Comparison of ENCODE assay signal across 16 cellular contexts in genomic region chr9:739362-739761, GRCh38.
DNase-seq lines count a peak whose midpoint lies in the region; ATAC-seq and TF ChIP-seq lines count a peak whose summit lies in the region.
"Had no signal": no experiment of that assay in that cellular context is flagged by ENCODE, and none has a peak within 500 bp of the region (broad histone marks: within the 10 kb centered on the region; RNA-seq: fewer than 3 reads in every experiment).

No MANE protein-coding gene starts in this region.

- peak overlapping the region; percentile 88 for H3K27ac ChIP-seq in RWPE2 (ENCODE audit: poor library complexity, severe bottlenecking)
- H3K27ac ChIP-seq in esophagus muscularis mucosa (replicated peaks in 1 of 4) = peak overlapping the region; percentile 80 to 90 (median 88)
- peak overlapping the region; percentile 85 for H3K27ac ChIP-seq in muscle layer of duodenum (ENCODE audit: low read length)
- H3K27ac ChIP-seq in tibial artery = peak overlapping the region; percentile 68 to 78

- H3K9me3 ChIP-seq in RWPE2 (ENCODE audit: severe bottlenecking) (no peaks in the 10 kb centered on the region), esophagus muscularis mucosa (no peaks in the 10 kb centered on the region), muscle layer of duodenum (ENCODE audit: control insufficient read depth in 1 of 2, low read length in 2 of 2) (no peaks in the 10 kb centered on the region), tibial artery (no peaks in the 10 kb centered on the region)
- H3K9me3 ChIP-seq: adrenal gland, MG63, Peyer's patch had no signal

- peaks cover 20% of the 10 kb centered on the region for H3K4me1 ChIP-seq in RWPE2 (ENCODE audit: insufficient read depth, poor library complexity, severe bottlenecking)
- peaks cover 54 to 77% (median 70%) of the 10 kb centered on the region in 4 donors for H3K4me1 ChIP-seq in esophagus muscularis mucosa
- H3K4me1 ChIP-seq in muscle layer of duodenum (ENCODE audit: control insufficient read depth in 1 of 2, insufficient read depth in 2 of 2, low read length in 2 of 2) = peaks cover 8 to 39% of the 10 kb centered on the region in 2 donors
- H3K4me1 ChIP-seq in tibial artery = peaks cover 0 to 86% (median 52%) of the 10 kb centered on the region in 4 donors
- H3K4me1 ChIP-seq: adrenal gland, Peyer's patch had no signal

- intact Hi-C loops in esophagus muscularis mucosa (cut with DNase I) = loop anchor here (5.0 kb wide), 1 partner anchor 42 kb away; no protein-coding TSS in a partner anchor
- intact Hi-C loops in tibial artery (cut with DNase I; ENCODE audit: low total_unique reads) = loop anchor here (5.0 kb wide), 1 partner anchor 47 kb away; no protein-coding TSS in a partner anchor

- H3K27me3 ChIP-seq in RWPE2 (ENCODE audit: insufficient read depth, poor library complexity, severe bottlenecking) (no peaks in the 10 kb centered on the region), esophagus muscularis mucosa (no peaks in the 10 kb centered on the region), muscle layer of duodenum (ENCODE audit: low read depth, low read length) (no peaks in the 10 kb centered on the region), tibial artery (no peaks in the 10 kb centered on the region)
- H3K27me3 ChIP-seq: adrenal gland, MG63, Peyer's patch had no signal

- H3K4me3 ChIP-seq in RWPE2 (ENCODE audit: severe bottlenecking) (no peak overlapping the region), esophagus muscularis mucosa (no peak overlapping the region), muscle layer of duodenum (ENCODE audit: low read depth in 1 of 2, low read length in 2 of 2) (no peak overlapping the region), tibial artery (no peak overlapping the region)
- H3K4me3 ChIP-seq: adrenal gland, MG63, Peyer's patch had no signal

- TF ChIP-seq CTCF in RWPE2 (IDR thresholded peaks at IDR 0.05; ENCODE audit: poor library complexity, severe bottlenecking) (no peak), esophagus muscularis mucosa (IDR thresholded peaks at IDR 0.05) (no peak), tibial artery (IDR thresholded peaks at IDR 0.05) (no peak)

- TF ChIP-seq EP300 in esophagus muscularis mucosa (IDR thresholded peaks at IDR 0.05) = no peak

- TF ChIP-seq POLR2A in esophagus muscularis mucosa (IDR thresholded peaks at IDR 0.05; ENCODE audit: low read depth) = no peak

- DNase-seq in RWPE2 (ENCODE audit: low spot score) (no peak), esophagus muscularis mucosa (ENCODE audit: extremely low spot score) (no peak), tibial artery (no peak), HCEC 1CT (no peak)
- no peak for DNase-seq in activated naive CD4-positive, alpha-beta T cell treated with Interleukin-2 at 50 U/mL for 16 hours
- no peak for DNase-seq in central memory CD4-positive, alpha-beta T cell
- DNase-seq: activated CD4-positive, alpha-beta T cell treated with anti-CD3 and anti-CD28 coated beads for 36 hours; adrenal gland; COR-L47; endodermal cell; NCI-H146; Peyer's patch had no signal

- H3K36me3 ChIP-seq in RWPE2 (ENCODE audit: low read depth) = peaks cover 96% of the 10 kb centered on the region
- H3K36me3 ChIP-seq in esophagus muscularis mucosa = peaks cover 31 to 80% (median 59%) of the 10 kb centered on the region in 4 donors
- H3K36me3 ChIP-seq in muscle layer of duodenum (ENCODE audit: control insufficient read depth in 1 of 2, insufficient read depth in 2 of 2, low read length in 2 of 2) = peaks cover 34% of the 10 kb centered on the region in 2 donors
- peaks cover 56 to 79% (median 66%) of the 10 kb centered on the region in 3 donors for H3K36me3 ChIP-seq in tibial artery

- ATAC-seq in RWPE2 (ENCODE audit: low read depth) = no peak
- ATAC-seq: activated CD4-positive, alpha-beta T cell treated with anti-CD3 and anti-CD28 coated beads for 36 hours; SK-N-SH treated with all-trans-retinoic acid at 6 μM for 48 hours; stimulated activated memory B cell treated with anti-CD40 and anti-IgM and Interleukin-4, amounts not matched to agents 10 μg/mL and 1 μg/mL and 100 μg/mL, for 72 hours had no signal
